In genomic region chr18:40813116-40813515, GRCh38 we compare ENCODE assay signal across 26 cellular contexts.
DNase-seq lines count a peak whose midpoint lies in the region; ATAC-seq and TF ChIP-seq lines count a peak whose summit lies in the region.
"Had no signal": no experiment of that assay in that cellular context is flagged by ENCODE, and none has a peak within 500 bp of the region (broad histone marks: within the 10 kb centered on the region; RNA-seq: fewer than 3 reads in every experiment).

No MANE protein-coding gene starts in this region.

- ATAC-seq in SK-N-SH treated with all-trans-retinoic acid at 6 μM for 48 hours (no peak), GM19328 (IDR thresholded peaks at IDR 0.05; ENCODE audit: unreplicated experiment) (no peak), T-cell (replicated peaks in 1 of 4) (no peak)
- ATAC-seq: GM23338, HepG2, K562 had no signal

- H4K20me1 ChIP-seq in SK-N-SH (ENCODE audit: insufficient read depth), result no peaks in the 10 kb centered on the region

- TF ChIP-seq CTCF in SK-N-SH (IDR thresholded peaks at IDR 0.05) (no peak), fibroblast of mammary gland (conservative IDR thresholded peaks at IDR 0.05; ENCODE audit: control insufficient read depth, insufficient read depth, low read depth, low read length) (no peak)

- H3K27me3 ChIP-seq in SK-N-SH (ENCODE audit: insufficient read depth), result no peaks in the 10 kb centered on the region
- H3K27me3 ChIP-seq: BE2C, MG63 had no signal

- 27% methylated on average over 1 of the region's 1 CpG for WGBS in SK-N-SH (ENCODE audit: low lambda C conversion rate)

- H3K36me3 ChIP-seq in SK-N-SH (replicated peaks in 1 of 2; ENCODE audit: control insufficient read depth in 1 of 2, insufficient read depth in 2 of 2, low read length in 1 of 2), result no peaks in the 10 kb centered on the region
- H3K36me3 ChIP-seq: BE2C, HAP-1, MG63 had no signal

- H3K4me1 Mint-ChIP-seq in T-cell, result no peaks in the 10 kb centered on the region
- H3K4me1 Mint-ChIP-seq: CD14-positive monocyte; CD8-positive, alpha-beta memory T cell had no signal

- CTCF ChIA-PET in SK-N-SH (lab: Yijun Ruan, JAX), result no interaction called here
- CTCF ChIA-PET in T-cell (lab: Charles Lee), result no interaction called here

- H3F3A ChIP-seq in SK-N-SH (replicated peaks; ENCODE audit: insufficient read depth), result peaks cover 13% of the 10 kb centered on the region

- no peaks in the 10 kb centered on the region for H3K9me3 ChIP-seq in SK-N-SH
- H3K9me3 ChIP-seq: BE2C, HAP-1, MG63 had no signal

- H3K9ac ChIP-seq in SK-N-SH, result no peak overlapping the region

- H3K79me2 ChIP-seq in SK-N-SH (ENCODE audit: insufficient read depth), result no peaks in the 10 kb centered on the region

- H3K27me3 Mint-ChIP-seq in T-cell, result no peaks in the 10 kb centered on the region
- H3K27me3 Mint-ChIP-seq: CD8-positive, alpha-beta memory T cell had no signal

- TF ChIP-seq EP300 in SK-N-SH (IDR thresholded peaks at IDR 0.05; ENCODE audit: borderline replicate concordance in 1 of 2, low read depth in 1 of 2, low read length in 1 of 2), result no peak

- no peaks in the 10 kb centered on the region for H3K9me2 ChIP-seq in SK-N-SH

- H3K4me1 ChIP-seq in SK-N-SH (ENCODE audit: control insufficient read depth in 1 of 2, insufficient read depth in 2 of 2, low read depth in 1 of 2, low read length in 1 of 2), result no peaks in the 10 kb centered on the region
- H3K4me1 ChIP-seq: BE2C, HAP-1 had no signal

- no peak for DNase-seq in SK-N-SH
- DNase-seq in fibroblast of mammary gland (ENCODE audit: low read depth), result peak; percentile 4
- DNase-seq in putamen (ENCODE audit: low spot score), result peak; percentile 46
- no peak for DNase-seq in Kasumi-1 (lab: John Stamatoyannopoulos, UW)
- no peak for DNase-seq in T-cell
- DNase-seq: ACHN; BE2C; CD8-positive, alpha-beta memory T cell; DMS79 treated with DMSO at 0.1 percent for 48 hours; HFFc6; MG63; NCI-H1105 treated with DMSO at 0.1 percent for 48 hours; NCI-H146; NCI-H1930; NCI-H446; NCI-H524 treated with DMSO at 0.1 percent for 48 hours; NCI-H774; SIG-M5 had no signal

- H3K36me3 Mint-ChIP-seq in T-cell, result no peaks in the 10 kb centered on the region
- H3K36me3 Mint-ChIP-seq: CD14-positive monocyte; CD8-positive, alpha-beta memory T cell had no signal

- POLR2A ChIA-PET in SK-N-SH (lab: Yijun Ruan, JAX) (no interaction called here), T-cell (lab: Charles Lee) (no interaction called here)

- H3K4me3 ChIP-seq in SK-N-SH (ENCODE audit: low read depth in 2 of 2, low read length in 1 of 2), result no peak overlapping the region
- H3K4me3 ChIP-seq in fibroblast of mammary gland (ENCODE audit: control insufficient read depth, low read depth, low read length), result no peak overlapping the region
- H3K4me3 ChIP-seq: GM23338, HAP-1, K562, MG63 had no signal

- peaks cover 5 to 16% (median 12%) of the 10 kb centered on the region in 3 donors for H3K9me3 Mint-ChIP-seq in T-cell
- H3K9me3 Mint-ChIP-seq: GM23338 had no signal

- no peak overlapping the region for H3K4me2 ChIP-seq in SK-N-SH
- H3K4me2 ChIP-seq: GM23338 had no signal

- H3K27ac Mint-ChIP-seq in T-cell, result no peak overlapping the region
- H3K27ac Mint-ChIP-seq: CD14-positive monocyte; CD8-positive, alpha-beta memory T cell; GM23338; HFFc6 had no signal

- no peak for TF ChIP-seq RAD21 in SK-N-SH (IDR thresholded peaks at IDR 0.05; ENCODE audit: low read length)

- no peak overlapping the region for H2AFZ ChIP-seq in SK-N-SH (ENCODE audit: low read depth)
- H2AFZ ChIP-seq: GM23338 had no signal

- peak overlapping the region in 1 of 2 experiments; percentile 15; a peak in 1 of 4 replicates for H3K27ac ChIP-seq in SK-N-SH (ENCODE audit: low read depth in 2 of 2, low read length in 1 of 2)
- H3K27ac ChIP-seq: 22Rv1 had no signal

- no peak overlapping the region for H3K4me3 Mint-ChIP-seq in T-cell
- H3K4me3 Mint-ChIP-seq: CD14-positive monocyte; CD8-positive, alpha-beta memory T cell; GM23338; HFFc6 had no signal

TF ChIP-seq in SK-N-SH treated with all-trans-retinoic acid at 6 μM for 48 hours, 23 proteins besides CTCF, POLR2A, EP300 and RAD21:
- TF ChIP-seq RARB (CRISPR knock-in tag; IDR thresholded peaks at IDR 0.05) (no peak), ISL1 (CRISPR knock-in tag; IDR thresholded peaks at IDR 0.05) (peak; percentile 47), CSRNP3 (CRISPR knock-in tag; IDR thresholded peaks at IDR 0.05) (no peak), ZNF8 (CRISPR knock-in tag; IDR thresholded peaks at IDR 0.05) (no peak), CSDC2 (CRISPR knock-in tag; IDR thresholded peaks at IDR 0.05) (no peak)

TF ChIP-seq in SK-N-SH, 30 proteins besides CTCF, POLR2A, EP300 and RAD21:
- no peak for TF ChIP-seq USF1 (IDR thresholded peaks at IDR 0.05; ENCODE audit: borderline replicate concordance, low read depth)
- TF ChIP-seq EZH2phosphoT487 (IDR thresholded peaks at IDR 0.05; ENCODE audit: borderline replicate concordance, low read depth), result no peak
- TF ChIP-seq JUND (IDR thresholded peaks at IDR 0.05), result no peak
- no peak for TF ChIP-seq MXI1 (IDR thresholded peaks at IDR 0.05; ENCODE audit: low read depth, low read length)
- TF ChIP-seq GABPA (IDR thresholded peaks at IDR 0.05; ENCODE audit: low read depth), result no peak
- no peak for TF ChIP-seq ZBTB33 (IDR thresholded peaks at IDR 0.05; ENCODE audit: borderline replicate concordance, low read depth)
- TF ChIP-seq USF2 (IDR thresholded peaks at IDR 0.05; ENCODE audit: borderline replicate concordance, low read depth, low read length), result no peak
- TF ChIP-seq YY1 (IDR thresholded peaks at IDR 0.05; ENCODE audit: low read depth), result no peak
- TF ChIP-seq RCOR1 (IDR thresholded peaks at IDR 0.05; ENCODE audit: low read length), result no peak
- TF ChIP-seq TCF12 (IDR thresholded peaks at IDR 0.05), result no peak
- no peak for TF ChIP-seq GATA2 (CRISPR knock-in tag; IDR thresholded peaks at IDR 0.05)
- TF ChIP-seq TAF1 (IDR thresholded peaks at IDR 0.05; ENCODE audit: borderline replicate concordance, low read depth, low read length), result no peak
- no peak for TF ChIP-seq RFX5 (IDR thresholded peaks at IDR 0.05; ENCODE audit: low read length)
- TF ChIP-seq FOXJ3 (CRISPR knock-in tag; IDR thresholded peaks at IDR 0.05), result no peak
- no peak for TF ChIP-seq POLR2AphosphoS5 (IDR thresholded peaks at IDR 0.05; ENCODE audit: low read depth, low read length)
- no peak for TF ChIP-seq PBX3 (IDR thresholded peaks at IDR 0.05)
- TF ChIP-seq SIN3A (IDR thresholded peaks at IDR 0.05; ENCODE audit: borderline replicate concordance, low read depth, low read length), result no peak
- no peak for TF ChIP-seq TEAD4 (IDR thresholded peaks at IDR 0.05; ENCODE audit: borderline replicate concordance, insufficient read depth)
- no peak for TF ChIP-seq RXRA (IDR thresholded peaks at IDR 0.05; ENCODE audit: borderline replicate concordance, low read depth)
- no peak for TF ChIP-seq ELF1 (IDR thresholded peaks at IDR 0.05)

Comparison
In these comparisons a context has a peak if more than half of its experiments do, and no peak if none do; other contexts are left out.
1. DNase-seq: peak in fibroblast of mammary gland (single experiment) and putamen (single experiment); none in SK-N-SH (single experiment), Kasumi-1 (0 of 2) and T-cell (0 of 34).